In the genomic region with DNA sequence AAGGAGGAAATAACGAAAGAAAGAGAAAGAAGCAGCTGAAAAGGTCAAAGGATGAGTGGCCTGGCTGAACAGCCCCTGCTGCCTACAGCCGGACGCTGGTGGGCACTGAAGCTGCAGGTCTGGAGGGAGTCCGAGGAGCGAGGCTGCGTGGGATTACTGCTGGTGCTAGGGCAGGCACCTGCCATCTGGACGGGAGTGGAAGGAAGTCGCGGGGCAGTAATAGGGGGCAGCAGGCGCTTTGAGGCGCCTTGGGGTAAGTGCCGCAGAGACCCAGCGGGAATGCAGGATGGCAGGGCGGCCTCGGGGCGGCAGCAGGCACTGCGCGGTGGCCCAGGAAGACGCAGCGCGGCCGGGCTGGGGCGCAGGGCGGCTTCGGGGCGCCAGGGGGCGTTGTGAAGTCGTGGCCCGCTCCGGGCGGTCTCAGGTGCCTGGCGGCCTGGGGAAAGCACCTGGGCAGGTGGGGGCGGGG, we compare ENCODE assay signal across 8 cellular contexts.
DNase-seq lines count a peak whose midpoint lies in the region; ATAC-seq lines count a peak whose summit lies in the region.

No MANE protein-coding gene starts in this region.

- H3K9me3 Mint-ChIP-seq in effector memory CD8-positive, alpha-beta T cell: no peaks in the 10 kb centered on the region

- H3K27me3 Mint-ChIP-seq in effector memory CD8-positive, alpha-beta T cell: peaks cover 58 to 80% of the 10 kb centered on the region in 2 donors

- ATAC-seq in GM19025 (IDR thresholded peaks at IDR 0.05; ENCODE audit: low read depth, unreplicated experiment) (peak; percentile 86), HG03432 (IDR thresholded peaks at IDR 0.05; ENCODE audit: unreplicated experiment) (peak; percentile 95)
- ATAC-seq in effector memory CD8-positive, alpha-beta T cell (replicated peaks): peak; percentile 98

- peak; percentile 88 for DNase-seq in AG08396 (ENCODE audit: low spot score)
- DNase-seq in NCI-H524 treated with DMSO at 0.1 percent for 48 hours (lab: John Stamatoyannopoulos, UW): peak; percentile 34
- DNase-seq in activated CD8-positive, alpha-beta memory T cell treated with anti-CD3 and anti-CD28 coated beads for 1 hour (ENCODE audit: extremely low read depth in 1 of 2, low read depth in 1 of 2): peak; percentile 14 to 40
- DNase-seq in effector memory CD8-positive, alpha-beta T cell: peak; percentile 55 to 72 (median 63)
- DNase-seq in medulla oblongata (ENCODE audit: extremely low spot score): peak; percentile 68
- peak; percentile 61 for DNase-seq in stimulated activated CD8-positive, alpha-beta memory T cell treated with anti-CD3 and anti-CD28 coated beads, Interleukin-15, amount 100 ng/mL, for 24 hours (ENCODE audit: low read depth)

- peaks cover 8 to 11% of the 10 kb centered on the region in 2 donors for H3K4me1 Mint-ChIP-seq in effector memory CD8-positive, alpha-beta T cell (ENCODE audit: low read depth in 2 of 2)

- peak overlapping the region in 1 of 2 donors; percentile 37 for H3K27ac Mint-ChIP-seq in effector memory CD8-positive, alpha-beta T cell

- H3K36me3 Mint-ChIP-seq in effector memory CD8-positive, alpha-beta T cell (ENCODE audit: insufficient read depth): no peaks in the 10 kb centered on the region

- H3K4me3 Mint-ChIP-seq in effector memory CD8-positive, alpha-beta T cell: peak overlapping the region; percentile 62 to 81

Comparison
In these comparisons a context has a peak if more than half of its experiments do, and no peak if none do; other contexts are left out.
1. Peak in every context shown above with its lines: DNase-seq and ATAC-seq.
2. DNase-seq: peak in every context shown above with its lines; median percentile 88 in AG08396; 68 in medulla oblongata; 63 in effector memory CD8-positive, alpha-beta T cell; 61 in stimulated activated CD8-positive, alpha-beta memory T cell treated with anti-CD3 and anti-CD28 coated beads, Interleukin-15, amount 100 ng/mL, for 24 hours; 34 in NCI-H524 treated with DMSO at 0.1 percent for 48 hours; 27 in activated CD8-positive, alpha-beta memory T cell treated with anti-CD3 and anti-CD28 coated beads for 1 hour.